In the genomic region with DNA sequence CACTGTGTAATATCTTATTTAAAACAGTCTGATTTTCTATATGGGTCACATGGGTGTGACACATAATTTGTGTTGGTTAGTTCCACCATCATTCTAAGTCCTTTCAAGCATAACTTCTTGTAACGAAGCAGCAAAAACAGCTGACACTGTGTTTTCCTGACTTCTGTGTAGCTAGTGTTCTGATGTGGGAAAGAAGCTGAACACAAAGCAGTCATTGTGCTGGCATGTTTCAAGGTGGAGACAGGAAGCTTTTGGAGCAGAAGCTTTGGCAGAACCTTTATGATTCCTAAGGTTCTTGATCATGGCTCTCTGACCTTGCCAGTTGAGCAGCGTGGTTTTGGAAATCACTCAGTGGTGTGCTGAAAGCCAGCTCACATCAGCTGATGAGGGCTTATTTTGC, we compare ENCODE assay signal across 34 cellular contexts.
"Had no signal": no experiment of that assay in that cellular context is flagged by ENCODE, and none has a peak within 500 bp of the region (broad histone marks: within the 10 kb centered on the region; RNA-seq: fewer than 3 reads in every experiment).

No MANE protein-coding gene starts in this region.

- H3K36me3 ChIP-seq: adrenal gland, colonic mucosa, esophagus squamous epithelium, gastrocnemius medialis, neutrophil, tibial nerve had no signal

- FAIRE-seq: endometrium, keratinocyte had no signal

- DNase-seq: activated CD4-positive, alpha-beta T cell treated with anti-CD3 and anti-CD28 coated beads for 36 hours; activated CD4-positive, CD25-positive, alpha-beta regulatory T cell; activated CD8-positive, alpha-beta memory T cell treated with anti-CD3 and anti-CD28 coated beads, Interleukin-2, amount 10 ng/mL, durations not matched to agents 7 days and 5 days; activated CD8-positive, alpha-beta T cell treated with anti-CD3 and anti-CD28 coated beads, Interleukin-2, amount 10 ng/mL, durations not matched to agents 7 days and 5 days; activated effector memory CD4-positive, alpha-beta T cell treated with anti-CD3 and anti-CD28 coated beads, Interleukin-2, amount 50 U/mL, for 16 hours; activated naive CD4-positive, alpha-beta T cell treated with anti-CD3 and anti-CD28 coated beads for 36 hours; activated naive CD8-positive, alpha-beta T cell treated with anti-CD3 and anti-CD28 coated beads for 36 hours; adrenal gland; aorta; body of pancreas; cerebellar nuclear complex; colonic mucosa; effector CD8-positive, alpha-beta T cell; esophagus squamous epithelium; gastrocnemius medialis; glutamatergic neuron; left colon; mammary epithelial cell; naive B cell; nephron progenitor cell; retina; stimulated activated CD4-positive, alpha-beta T cell treated with anti-CD3 and anti-CD28 coated beads, Interleukin-1b, Interleukin-23, amount 100 ng/mL, for 48 hours; stimulated activated CD4-positive, alpha-beta T cell treated with anti-CD3 and anti-CD28 coated beads, Interleukin-4, amount 100 ng/mL, for 4 hours; stimulated activated CD8-positive, alpha-beta memory T cell treated with anti-CD3 and anti-CD28 coated beads, Interleukin-4, amount 100 ng/mL, for 48 hours; stimulated activated naive CD8-positive, alpha-beta T cell treated with anti-CD3 and anti-CD28 coated beads, Interleukin-15, amount 100 ng/mL, for 72 hours; substantia nigra; T-cell had no signal

- H3K4me2 ChIP-seq: smooth muscle cell had no signal

- H3K9me3 ChIP-seq: adrenal gland, body of pancreas, colonic mucosa, gastrocnemius medialis, neutrophil had no signal

- H3K4me3 ChIP-seq: adrenal gland, body of pancreas, colonic mucosa, esophagus squamous epithelium, gastrocnemius medialis, smooth muscle cell, tibial nerve had no signal

- H3K27ac ChIP-seq: adrenal gland, body of pancreas, colonic mucosa, epithelial cell of prostate, esophagus squamous epithelium, gastrocnemius medialis, neutrophil, tibial nerve had no signal

- ATAC-seq: activated CD4-positive, alpha-beta T cell treated with anti-CD3 and anti-CD28 coated beads for 36 hours; activated CD8-positive, alpha-beta memory T cell treated with anti-CD3 and anti-CD28 coated beads, Interleukin-2, amount 10 ng/mL, durations not matched to agents 7 days and 5 days; activated CD8-positive, alpha-beta T cell treated with anti-CD3 and anti-CD28 coated beads, Interleukin-2, amount 10 ng/mL, durations not matched to agents 7 days and 5 days; body of pancreas; gastrocnemius medialis; left colon; stimulated activated memory B cell treated with anti-CD40 and anti-IgM and Interleukin-4, amounts not matched to agents 10 μg/mL and 1 μg/mL and 100 μg/mL, for 72 hours; stimulated activated naive CD8-positive, alpha-beta T cell treated with anti-CD3 and anti-CD28 coated beads, Interleukin-15, amount 100 ng/mL, for 72 hours; T-cell had no signal

- H3K4me1 ChIP-seq: adrenal gland, body of pancreas, colonic mucosa, esophagus squamous epithelium, gastrocnemius medialis had no signal

- H3K27me3 ChIP-seq: adrenal gland, body of pancreas, colonic mucosa, esophagus squamous epithelium, gastrocnemius medialis, neutrophil, tibial nerve had no signal
